ENCODE assay signal across 12 cellular contexts in genomic region chr6:137488736-137489409, GRCh38. TPM values are rescaled to one million over a fixed set of nuclear protein-coding genes. Genes with fewer than 3 reads are reported as not detected.
DNase-seq lines count a peak whose midpoint lies in the region; FAIRE-seq and TF ChIP-seq lines count a peak whose summit lies in the region.
"Had no signal": no experiment of that assay in that cellular context is flagged by ENCODE, and none has a peak within 500 bp of the region (broad histone marks: within the 10 kb centered on the region; RNA-seq: fewer than 3 reads in every experiment).

No MANE protein-coding gene starts in this region.

- H3K36me3 ChIP-seq in GM06990 (ENCODE audit: control insufficient read depth, insufficient read depth, low read length): no peaks in the 10 kb centered on the region
- no peaks in the 10 kb centered on the region for H3K36me3 ChIP-seq in endothelial cell of umbilical vein (ENCODE audit: control insufficient read depth in 2 of 2, extremely low read depth in 1 of 2, insufficient read depth in 2 of 2, low read length in 2 of 2)
- no peaks in the 10 kb centered on the region for H3K36me3 ChIP-seq in trophoblast cell (ENCODE audit: control insufficient read depth in 1 of 2, insufficient read depth in 2 of 2, low read length in 2 of 2)

- H3K9me3 ChIP-seq in endothelial cell of umbilical vein (replicated peaks; ENCODE audit: control insufficient read depth, insufficient read depth, low read length) (no peaks in the 10 kb centered on the region), trophoblast cell (ENCODE audit: insufficient read depth, low read depth, low read length) (peaks cover 6% of the 10 kb centered on the region)

- H3K27ac ChIP-seq in endothelial cell of umbilical vein (ENCODE audit: insufficient read depth, low read depth, low read length) (no peak overlapping the region), trophoblast cell (ENCODE audit: low read depth, low read length) (no peak overlapping the region)

- H3K23ac ChIP-seq in trophoblast cell (ENCODE audit: low read length): no peak overlapping the region

- H2BK120ac ChIP-seq in trophoblast cell (ENCODE audit: insufficient read depth, low read length, poor library complexity): no peak overlapping the region

- peaks cover 0 to 7% (median 0%) of the 10 kb centered on the region in 3 donors for H3K9me3 Mint-ChIP-seq in IgD-negative memory B cell

- BruUV-seq in endothelial cell of umbilical vein (replicated peaks; lab: Mats Ljungman, UMichigan): no TSS peak

- peaks cover 6% of the 10 kb centered on the region for H3K36me3 Mint-ChIP-seq in IgD-negative memory B cell

- H4K12ac ChIP-seq in trophoblast cell (ENCODE audit: low read depth, low read length): no peak overlapping the region

- no peaks in the 10 kb centered on the region for H3K79me1 ChIP-seq in trophoblast cell (ENCODE audit: low read length)

- no peaks in the 10 kb centered on the region for H3K9me1 ChIP-seq in endothelial cell of umbilical vein (replicated peaks; ENCODE audit: control insufficient read depth, extremely low read depth, insufficient read depth, low read length)

- intact Hi-C loops in endothelial cell of umbilical vein (cut with micrococcal nuclease): no loop called here

- CTCF ChIA-PET in endothelial cell of umbilical vein (lab: Charles Lee): no interaction called here

- no peak overlapping the region for H4K8ac ChIP-seq in trophoblast cell (ENCODE audit: low read depth, low read length)

- FAIRE-seq in endothelial cell of umbilical vein (lab: Jason Lieb, UNC): no peak

- peak overlapping the region; percentile 71 to 82 (median 80) for H3K27ac Mint-ChIP-seq in IgD-negative memory B cell

- POLR2A ChIA-PET in endothelial cell of umbilical vein (lab: Charles Lee): no interaction called here

- H3K4me1 ChIP-seq in endothelial cell of umbilical vein (ENCODE audit: control insufficient read depth, extremely low read depth, insufficient read depth, low read length) (no peaks in the 10 kb centered on the region), trophoblast cell (ENCODE audit: control insufficient read depth in 1 of 2, insufficient read depth in 2 of 2, low read length in 2 of 2) (peaks cover 16 to 18% of the 10 kb centered on the region in 2 experiments)

- no peak overlapping the region for H4K91ac ChIP-seq in trophoblast cell (ENCODE audit: low read depth, low read length)

- H2AK5ac ChIP-seq in trophoblast cell (ENCODE audit: low read length): no peak overlapping the region

- H3K27me3 Mint-ChIP-seq in IgD-negative memory B cell: peaks cover 81% of the 10 kb centered on the region

- TF ChIP-seq CTCF in GM06990 (IDR thresholded peaks at IDR 0.05; ENCODE audit: insufficient read depth, low read length, poor library complexity, severe bottlenecking): no peak
- TF ChIP-seq CTCF in endothelial cell of umbilical vein (IDR thresholded peaks at IDR 0.05; ENCODE audit: extremely low read depth in 1 of 2, insufficient read depth in 1 of 2, low read depth in 1 of 2, low read length in 2 of 2): no peak

- dilution Hi-C loops in endothelial cell of umbilical vein (cut with MboI; ENCODE audit: extremely low pct_ligation_motif_present, low sequenced_read_pairs): no loop called here

- H3K4me3 ChIP-seq in GM06990 (replicated peaks; ENCODE audit: low read depth, low read length) (peak overlapping the region; percentile 13; the same call in 1 of the 2 replicates), endothelial cell of umbilical vein (replicated peaks in 1 of 3; ENCODE audit: insufficient read depth in 1 of 3, low read depth in 1 of 3, low read length in 3 of 3) (no peak overlapping the region), trophoblast cell (ENCODE audit: low read depth, low read length) (no peak overlapping the region)

- peak overlapping the region in 2 of 4 donors; percentile 84 to 85 for H3K4me3 Mint-ChIP-seq in IgD-negative memory B cell

- peaks cover 3 to 22% (median 20%) of the 10 kb centered on the region in 3 donors for H3K4me1 Mint-ChIP-seq in IgD-negative memory B cell

- H2BK5ac ChIP-seq in trophoblast cell (ENCODE audit: low read depth, low read length, poor library complexity): no peak overlapping the region

- H3K27me3 ChIP-seq in GM06990 (replicated peaks; ENCODE audit: control insufficient read depth, insufficient read depth, low read length) (peaks cover 5% of the 10 kb centered on the region), endothelial cell of umbilical vein (ENCODE audit: control insufficient read depth in 2 of 2, insufficient read depth in 2 of 2, low read length in 2 of 2) (peaks cover 79 to 88% of the 10 kb centered on the region in 2 experiments), trophoblast cell (ENCODE audit: insufficient read depth, low read length) (peaks cover 78% of the 10 kb centered on the region)

- no peak for DNase-seq in GM06990 (ENCODE audit: extremely low read depth, insufficient read length)
- no peak for DNase-seq in endothelial cell of umbilical vein (ENCODE audit: low read depth, low spot score)
- DNase-seq in trophoblast cell: no peak
- no peak for DNase-seq in kidney glomerular epithelial cell (lab: John Stamatoyannopoulos, UW)
- DNase-seq in medulla oblongata (ENCODE audit: extremely low spot score): no peak
- no peak for DNase-seq in DMS 273 treated with DMSO at 0.1 percent for 48 hours (lab: John Stamatoyannopoulos, UW)
- DNase-seq in glomerular visceral epithelial cell (ENCODE audit: extremely low spot score): no peak
- DNase-seq: midbrain, NCI-H1417, substantia nigra had no signal

- H3K79me2 ChIP-seq in endothelial cell of umbilical vein (ENCODE audit: control insufficient read depth, insufficient read depth, low read length) (no peaks in the 10 kb centered on the region), trophoblast cell (ENCODE audit: control insufficient read depth, insufficient read depth, low read length, poor library complexity) (no peaks in the 10 kb centered on the region)

- TF ChIP-seq POLR2A in endothelial cell of umbilical vein (IDR thresholded peaks at IDR 0.05; ENCODE audit: low read depth, low read length): no peak

- no CpG with 5 or more reads among the region's 52 CpGs for WGBS in trophoblast cell (ENCODE audit: extremely low coverage, insufficient coverage, insufficient read length)

- no peak overlapping the region for H3K14ac ChIP-seq in trophoblast cell (ENCODE audit: low read length)

- no peak overlapping the region for H3K9ac ChIP-seq in endothelial cell of umbilical vein (replicated peaks; ENCODE audit: extremely low read depth, insufficient read depth, low read length)
- no peak overlapping the region for H3K9ac ChIP-seq in trophoblast cell (ENCODE audit: low read length)

- H3K4me2 ChIP-seq in endothelial cell of umbilical vein (ENCODE audit: insufficient read depth, low read length) (no peak overlapping the region), trophoblast cell (ENCODE audit: low read length) (peak overlapping the region; percentile 54)

- H4K20me1 ChIP-seq in endothelial cell of umbilical vein (replicated peaks; ENCODE audit: control insufficient read depth, extremely low read depth, insufficient read depth, low read length): no peaks in the 10 kb centered on the region

- no peak overlapping the region for H3K18ac ChIP-seq in trophoblast cell (ENCODE audit: low read length)

- H3K4ac ChIP-seq in trophoblast cell (ENCODE audit: low read depth, low read length): no peak overlapping the region

- H2AFZ ChIP-seq in endothelial cell of umbilical vein (ENCODE audit: low read depth, low read length): no peak overlapping the region
- peak overlapping the region; percentile 10 for H2AFZ ChIP-seq in trophoblast cell (ENCODE audit: insufficient read depth, low read length, poor library complexity)

- H2BK12ac ChIP-seq in trophoblast cell (ENCODE audit: low read length): no peak overlapping the region

TF ChIP-seq in endothelial cell of umbilical vein, 7 proteins besides CTCF, POLR2A, EP300 and RAD21:
- no peak for TF ChIP-seq JUN (IDR thresholded peaks at IDR 0.05; ENCODE audit: borderline replicate concordance, insufficient read depth, insufficient read length, low read depth)
- TF ChIP-seq EZH2 (IDR thresholded peaks at IDR 0.05; ENCODE audit: borderline replicate concordance, low read depth, low read length, severe bottlenecking): peak; percentile 87

RNA-seq across cellular contexts. Expression of gene OLIG3, which starts 5.3 kb away (rescaled TPM):
- polyA plus RNA-seq in IgD-negative memory B cell (not detected), endothelial cell of umbilical vein (not detected in 2 replicates)
- not detected in 2 replicates for total RNA-seq in endothelial cell of umbilical vein
- not detected in 2 replicates for polyA plus RNA-seq in endothelial cell of umbilical vein (2011; cell fraction: cytosol; rRNA removed)
- not detected in 2 replicates for polyA plus RNA-seq in endothelial cell of umbilical vein (2011; cell fraction: nucleus; rRNA removed)
- polyA plus RNA-seq in endothelial cell of umbilical vein (2012): not detected in 2 replicates
- not detected in 2 replicates for polyA minus RNA-seq in endothelial cell of umbilical vein
- not detected for polyA minus RNA-seq in endothelial cell of umbilical vein (2011; cell fraction: cytosol; rRNA and poly(A)+ RNA removed)
- not detected in 2 replicates for polyA minus RNA-seq in endothelial cell of umbilical vein (2011; cell fraction: nucleus; rRNA and poly(A)+ RNA removed)
- 0.03 TPM in 1 of 2 replicates, not detected in the other for polyA plus RNA-seq in trophoblast cell (2013)
- total RNA-seq: fibroblast of lung had no signal
- polyA plus RNA-seq: fibroblast of lung had no signal
